Comparison of ENCODE assay signal across 8 cellular contexts in genomic region chr1:32965251-32965643, GRCh38. TPM values are rescaled to one million over a fixed set of nuclear protein-coding genes. Genes with fewer than 3 reads are reported as not detected.
DNase-seq lines count a peak whose midpoint lies in the region; ATAC-seq and TF ChIP-seq lines count a peak whose summit lies in the region.

No MANE protein-coding gene starts in this region.

- H4K20me1 ChIP-seq in neural progenitor cell (ENCODE audit: low read depth) = peaks cover 31% of the 10 kb centered on the region

- H3K27me3 Mint-ChIP-seq in CD4-positive, CD25-positive, alpha-beta regulatory T cell = peaks cover 10% of the 10 kb centered on the region
- no peaks in the 10 kb centered on the region for H3K27me3 Mint-ChIP-seq in dendritic cell treated with granulocyte-macrophage colony-stimulating factor and Interleukin-4, amounts not matched to agents 40 ng/mL and 50 ng/mL, for 4 days
- H3K27me3 Mint-ChIP-seq in neural progenitor cell (ENCODE audit: insufficient read depth, low read depth) = peaks cover 2% of the 10 kb centered on the region

- H2AFZ ChIP-seq in neural progenitor cell (replicated peaks) = peak overlapping the region; percentile 27

- H3K9me3 Mint-ChIP-seq in CD4-positive, CD25-positive, alpha-beta regulatory T cell = peaks cover 0 to 4% (median 0%) of the 10 kb centered on the region in 7 donors
- no peaks in the 10 kb centered on the region for H3K9me3 Mint-ChIP-seq in dendritic cell treated with granulocyte-macrophage colony-stimulating factor and Interleukin-4, amounts not matched to agents 40 ng/mL and 50 ng/mL, for 4 days
- no peaks in the 10 kb centered on the region for H3K9me3 Mint-ChIP-seq in neural progenitor cell

- no peaks in the 10 kb centered on the region for H3K36me3 ChIP-seq in CD4-positive, CD25-positive, alpha-beta regulatory T cell (ENCODE audit: control insufficient read depth, insufficient read depth, low read length)
- H3K36me3 ChIP-seq in neural progenitor cell = no peaks in the 10 kb centered on the region

- no peak overlapping the region for H3K9ac ChIP-seq in neural progenitor cell

- H3K9me3 ChIP-seq in CD4-positive, CD25-positive, alpha-beta regulatory T cell (ENCODE audit: control insufficient read depth in 2 of 2, low read length in 2 of 2) = no peaks in the 10 kb centered on the region
- H3K9me3 ChIP-seq in neural progenitor cell (ENCODE audit: low read depth) = no peaks in the 10 kb centered on the region

- no peaks in the 10 kb centered on the region for H3K36me3 Mint-ChIP-seq in CD4-positive, CD25-positive, alpha-beta regulatory T cell
- peaks cover 38% of the 10 kb centered on the region for H3K36me3 Mint-ChIP-seq in dendritic cell treated with granulocyte-macrophage colony-stimulating factor and Interleukin-4, amounts not matched to agents 40 ng/mL and 50 ng/mL, for 4 days (ENCODE audit: low read depth)
- no peaks in the 10 kb centered on the region for H3K36me3 Mint-ChIP-seq in neural progenitor cell

- H3K27me3 ChIP-seq in CD4-positive, CD25-positive, alpha-beta regulatory T cell (ENCODE audit: control insufficient read depth, insufficient read depth, low read length) = peaks cover 3% of the 10 kb centered on the region
- peaks cover 44% of the 10 kb centered on the region for H3K27me3 ChIP-seq in neural progenitor cell

- peak overlapping the region; percentile 89 to 94 (median 92) for H3K4me3 Mint-ChIP-seq in CD4-positive, CD25-positive, alpha-beta regulatory T cell
- H3K4me3 Mint-ChIP-seq in dendritic cell treated with granulocyte-macrophage colony-stimulating factor and Interleukin-4, amounts not matched to agents 40 ng/mL and 50 ng/mL, for 4 days = peak overlapping the region; percentile 70
- peak overlapping the region; percentile 92 for H3K4me3 Mint-ChIP-seq in neural progenitor cell

- DNase-seq in CD4-positive, CD25-positive, alpha-beta regulatory T cell = no peak
- DNase-seq in MV-4-11 (lab: John Stamatoyannopoulos, UW) (peak; percentile 38), neural progenitor cell (ENCODE audit: low spot score) (no peak), RKO (ENCODE audit: low spot score) (no peak), DMS 273 (lab: John Stamatoyannopoulos, UW; ENCODE audit: unreplicated experiment) (no peak), NK-92 (lab: John Stamatoyannopoulos, UW; ENCODE audit: unreplicated experiment) (no peak)

- no peak for TF ChIP-seq CTCF in neural progenitor cell (IDR thresholded peaks at IDR 0.05)

- H3K4me3 ChIP-seq in CD4-positive, CD25-positive, alpha-beta regulatory T cell (ENCODE audit: low read depth, low read length) = peak overlapping the region; percentile 84
- H3K4me3 ChIP-seq in neural progenitor cell = peak overlapping the region; percentile 96

- peaks cover 13% of the 10 kb centered on the region for H3F3A ChIP-seq in neural progenitor cell (ENCODE audit: low read depth)

- peak overlapping the region; percentile 68 for H3K4me2 ChIP-seq in neural progenitor cell

- H3K27ac Mint-ChIP-seq in CD4-positive, CD25-positive, alpha-beta regulatory T cell = peak overlapping the region; percentile 86 to 96 (median 93)
- H3K27ac Mint-ChIP-seq in dendritic cell treated with granulocyte-macrophage colony-stimulating factor and Interleukin-4, amounts not matched to agents 40 ng/mL and 50 ng/mL, for 4 days = peak overlapping the region; percentile 88
- no peak overlapping the region for H3K27ac Mint-ChIP-seq in neural progenitor cell

- intact Hi-C loops in dendritic cell treated with granulocyte-macrophage colony-stimulating factor and Interleukin-4, amounts not matched to agents 40 ng/mL and 50 ng/mL, for 4 days (cut with micrococcal nuclease) = loop anchor here (2.0 to 10.0 kb wide), 2 partner anchors 28 to 120 kb away; partner anchors contain the start of gene AZIN2

- peaks cover 23 to 37% (median 27%) of the 10 kb centered on the region in 4 donors for H3K4me1 Mint-ChIP-seq in CD4-positive, CD25-positive, alpha-beta regulatory T cell
- peaks cover 59% of the 10 kb centered on the region for H3K4me1 Mint-ChIP-seq in dendritic cell treated with granulocyte-macrophage colony-stimulating factor and Interleukin-4, amounts not matched to agents 40 ng/mL and 50 ng/mL, for 4 days (ENCODE audit: low read depth)
- peaks cover 29% of the 10 kb centered on the region for H3K4me1 Mint-ChIP-seq in neural progenitor cell

- H3K27ac ChIP-seq in CD4-positive, CD25-positive, alpha-beta regulatory T cell (ENCODE audit: insufficient read depth, low read length, poor library complexity, severe bottlenecking) = peak overlapping the region; percentile 74
- no peak overlapping the region for H3K27ac ChIP-seq in neural progenitor cell

- H3K4me1 ChIP-seq in CD4-positive, CD25-positive, alpha-beta regulatory T cell (ENCODE audit: control insufficient read depth, insufficient read depth, low read length, poor library complexity, severe bottlenecking) = peaks cover 22% of the 10 kb centered on the region
- peaks cover 13% of the 10 kb centered on the region for H3K4me1 ChIP-seq in neural progenitor cell

- no peak for ATAC-seq in CD4-positive, CD25-positive, alpha-beta regulatory T cell (ENCODE audit: low read depth in 2 of 2)
- ATAC-seq in HG03469 (IDR thresholded peaks at IDR 0.05; ENCODE audit: unreplicated experiment) = no peak

- peaks cover 32% of the 10 kb centered on the region for H3K79me2 ChIP-seq in neural progenitor cell (ENCODE audit: low read depth)

RNA-seq across cellular contexts. Expression of gene RNF19B, which starts 0.6 kb away (rescaled TPM):
- total RNA-seq in CD4-positive, CD25-positive, alpha-beta regulatory T cell = 44.9 TPM
- 1 to 10 TPM; 2.0 to 2.6 (median 2.4) TPM for polyA plus RNA-seq in CD4-positive, CD25-positive, alpha-beta regulatory T cell
- 11.5 and 14.2 TPM in 2 replicates for total RNA-seq in neural progenitor cell (ENCODE audit: low replicate concordance)
